Comparison of ENCODE assay signal across 9 cellular contexts in the genomic region with DNA sequence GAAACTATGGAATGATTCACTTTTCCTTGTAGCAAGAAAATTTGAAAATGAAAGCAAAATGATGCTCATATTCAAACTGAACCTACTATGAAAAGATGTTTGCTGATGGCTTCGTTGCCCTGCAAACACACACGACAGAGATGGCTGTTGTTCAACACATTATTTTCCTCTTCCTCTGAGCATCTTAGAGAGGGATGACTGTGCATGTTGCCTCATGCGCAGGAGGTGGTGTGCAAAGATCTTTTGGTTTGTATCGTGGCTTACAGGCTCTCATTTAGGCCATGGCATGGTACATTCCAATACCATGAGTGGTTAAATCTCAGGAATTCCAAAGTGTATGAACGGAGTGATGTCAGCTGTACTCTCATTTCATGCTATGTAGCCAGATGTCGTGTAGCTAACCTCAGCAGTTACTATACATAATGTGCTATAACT.
A peak's percentile ranks its signal among the peaks of the same experiment; 100 is the strongest.
DNase-seq lines count a peak whose midpoint lies in the region; ATAC-seq and TF ChIP-seq lines count a peak whose summit lies in the region.
"Had no signal": no experiment of that assay in that cellular context is flagged by ENCODE, and none has a peak within 500 bp of the region (broad histone marks: within the 10 kb centered on the region; RNA-seq: fewer than 3 reads in every experiment).

No MANE protein-coding gene starts in this region.

- intact Hi-C loops in CD14-positive monocyte (cut with micrococcal nuclease) (loop anchor here (5.0 kb wide), 1 partner anchor 35 kb away; no protein-coding TSS in a partner anchor), left ventricle myocardium superior (cut with micrococcal nuclease) (no loop called here)

- DNase-seq in CD14-positive monocyte (ENCODE audit: low spot score) (no peak), HT-29 (ENCODE audit: low spot score) (peak; percentile 70), left ventricle myocardium superior (no peak)
- DNase-seq in activated T-cell treated with anti-CD3 and anti-CD28 coated beads, Interleukin-2, amount 50 U/mL, for 48 hours: peak; percentile 64 to 70
- DNase-seq in stimulated activated effector memory CD8-positive, alpha-beta T cell treated with anti-CD3 and anti-CD28 coated beads, Interleukin-12 subunit alpha, Interleukin-12 subunit beta, amount 100 ng/mL, for 72 hours (ENCODE audit: low spot score in 2 of 2): peak; percentile 28 to 75
- DNase-seq: naive B cell had no signal

- H3K4me3 Mint-ChIP-seq in CD14-positive monocyte: peak overlapping the region; percentile 27 to 60
- peak overlapping the region; percentile 11 for H3K4me3 Mint-ChIP-seq in stimulated activated effector memory CD8-positive, alpha-beta T cell treated with anti-CD3 and anti-CD28 coated beads, Interleukin-12 subunit alpha, Interleukin-12 subunit beta, amount 100 ng/mL, for 72 hours
- H3K4me3 Mint-ChIP-seq: naive B cell had no signal

- H3K9me3 Mint-ChIP-seq in CD14-positive monocyte: peaks cover 0 to 1% (median 0%) of the 10 kb centered on the region in 7 donors
- H3K9me3 Mint-ChIP-seq in stimulated activated effector memory CD8-positive, alpha-beta T cell treated with anti-CD3 and anti-CD28 coated beads, Interleukin-12 subunit alpha, Interleukin-12 subunit beta, amount 100 ng/mL, for 72 hours: no peaks in the 10 kb centered on the region
- H3K9me3 Mint-ChIP-seq: naive B cell had no signal

- peaks cover 84% of the 10 kb centered on the region for H3K4me1 Mint-ChIP-seq in CD14-positive monocyte
- peaks cover 34% of the 10 kb centered on the region for H3K4me1 Mint-ChIP-seq in stimulated activated effector memory CD8-positive, alpha-beta T cell treated with anti-CD3 and anti-CD28 coated beads, Interleukin-12 subunit alpha, Interleukin-12 subunit beta, amount 100 ng/mL, for 72 hours

- ATAC-seq in left ventricle myocardium superior (peak; percentile 57), HG03342 (IDR thresholded peaks at IDR 0.05; ENCODE audit: unreplicated experiment) (no peak), GM19035 (IDR thresholded peaks at IDR 0.05; ENCODE audit: unreplicated experiment) (no peak), HG02981 (IDR thresholded peaks at IDR 0.05; ENCODE audit: unreplicated experiment) (no peak)
- peak; percentile 99 for ATAC-seq in stimulated activated effector memory CD8-positive, alpha-beta T cell treated with anti-CD3 and anti-CD28 coated beads, Interleukin-12 subunit alpha, Interleukin-12 subunit beta, amount 100 ng/mL, for 72 hours

- no peaks in the 10 kb centered on the region for H3K27me3 Mint-ChIP-seq in CD14-positive monocyte (ENCODE audit: low read depth in 3 of 3)

- no peaks in the 10 kb centered on the region for H3K36me3 Mint-ChIP-seq in CD14-positive monocyte
- peaks cover 5% of the 10 kb centered on the region for H3K36me3 Mint-ChIP-seq in stimulated activated effector memory CD8-positive, alpha-beta T cell treated with anti-CD3 and anti-CD28 coated beads, Interleukin-12 subunit alpha, Interleukin-12 subunit beta, amount 100 ng/mL, for 72 hours
- H3K36me3 Mint-ChIP-seq: naive B cell had no signal

- H3K27ac Mint-ChIP-seq in CD14-positive monocyte: peak overlapping the region; percentile 70 to 92 (median 88)
- peak overlapping the region; percentile 54 for H3K27ac Mint-ChIP-seq in stimulated activated effector memory CD8-positive, alpha-beta T cell treated with anti-CD3 and anti-CD28 coated beads, Interleukin-12 subunit alpha, Interleukin-12 subunit beta, amount 100 ng/mL, for 72 hours

- TF ChIP-seq CTCF in CD14-positive monocyte (IDR thresholded peaks at IDR 0.05): no peak

Comparison
In these comparisons a context has a peak if more than half of its experiments do, and no peak if none do; other contexts are left out.
1. DNase-seq: peak in HT-29 (single experiment), activated T-cell treated with anti-CD3 and anti-CD28 coated beads, Interleukin-2, amount 50 U/mL, for 48 hours (2 of 2) and stimulated activated effector memory CD8-positive, alpha-beta T cell treated with anti-CD3 and anti-CD28 coated beads, Interleukin-12 subunit alpha, Interleukin-12 subunit beta, amount 100 ng/mL, for 72 hours (2 of 2); none in CD14-positive monocyte (single experiment) and left ventricle myocardium superior (single experiment).
2. ATAC-seq: peak in left ventricle myocardium superior (single experiment) and stimulated activated effector memory CD8-positive, alpha-beta T cell treated with anti-CD3 and anti-CD28 coated beads, Interleukin-12 subunit alpha, Interleukin-12 subunit beta, amount 100 ng/mL, for 72 hours (single experiment); none in HG03342 (single experiment), GM19035 (single experiment) and HG02981 (single experiment).